Comparison of ENCODE assay signal across 21 cellular contexts in genomic region chr17:8948462-8948861, GRCh38. TPM values are rescaled to one million over a fixed set of nuclear protein-coding genes. Genes with fewer than 3 reads are reported as not detected.
DNase-seq lines count a peak whose midpoint lies in the region; ATAC-seq and TF ChIP-seq lines count a peak whose summit lies in the region.
"Had no signal": no experiment of that assay in that cellular context is flagged by ENCODE, and none has a peak within 500 bp of the region (broad histone marks: within the 10 kb centered on the region; RNA-seq: fewer than 3 reads in every experiment).

No MANE protein-coding gene starts in this region.

- peaks cover 16% of the 10 kb centered on the region for H3K9me3 Mint-ChIP-seq in activated CD4-positive, alpha-beta T cell treated with anti-CD3 and anti-CD28 coated beads, Interleukin-2, amount 10 ng/mL, durations not matched to agents 24 days and 14 days
- H3K9me3 Mint-ChIP-seq in CD8-positive, alpha-beta T cell: peaks cover 2% of the 10 kb centered on the region
- H3K9me3 Mint-ChIP-seq in activated T-helper 17 cell treated with anti-CD3 and anti-CD28 coated beads, Interleukin-2, amount 50 U/mL, for 72 hours: no peaks in the 10 kb centered on the region
- peaks cover 0 to 26% (median 3%) of the 10 kb centered on the region in 11 donors for H3K9me3 Mint-ChIP-seq in naive thymus-derived CD4-positive, alpha-beta T cell

- H3K9me3 ChIP-seq in CD8-positive, alpha-beta T cell (ENCODE audit: low read length): no peaks in the 10 kb centered on the region
- no peaks in the 10 kb centered on the region for H3K9me3 ChIP-seq in naive thymus-derived CD4-positive, alpha-beta T cell (ENCODE audit: control insufficient read depth in 2 of 3, low read length in 3 of 3)
- H3K9me3 ChIP-seq in vagina: no peaks in the 10 kb centered on the region
- H3K9me3 ChIP-seq: right lobe of liver had no signal

- CTCF ChIA-PET in CD8-positive, alpha-beta T cell (lab: Charles Lee): interaction anchor here (1.3 to 2.2 kb wide), 5 partner anchors 8 to 53 kb away, joined by 4 to 8 read pairs (median 5); no protein-coding TSS in a partner anchor
- CTCF ChIA-PET in naive thymus-derived CD4-positive, alpha-beta T cell (lab: Charles Lee): no interaction called here

- no peaks in the 10 kb centered on the region for H3K27me3 ChIP-seq in CD8-positive, alpha-beta T cell (ENCODE audit: insufficient read depth, low read length)
- H3K27me3 ChIP-seq in naive thymus-derived CD4-positive, alpha-beta T cell (ENCODE audit: control insufficient read depth in 2 of 2, insufficient read depth in 2 of 2, low read length in 2 of 2): no peaks in the 10 kb centered on the region
- no peaks in the 10 kb centered on the region for H3K27me3 ChIP-seq in vagina
- H3K27me3 ChIP-seq: cardiac muscle cell, MG63, right lobe of liver had no signal

- H3K27ac Mint-ChIP-seq in activated CD4-positive, alpha-beta T cell treated with anti-CD3 and anti-CD28 coated beads, Interleukin-2, amount 10 ng/mL, durations not matched to agents 24 days and 14 days: peak overlapping the region; percentile 74
- H3K27ac Mint-ChIP-seq in CD8-positive, alpha-beta T cell: peak overlapping the region; percentile 88
- peak overlapping the region; percentile 39 for H3K27ac Mint-ChIP-seq in activated T-helper 17 cell treated with anti-CD3 and anti-CD28 coated beads, Interleukin-2, amount 50 U/mL, for 72 hours
- H3K27ac Mint-ChIP-seq in naive thymus-derived CD4-positive, alpha-beta T cell: peak overlapping the region; percentile 42 to 91 (median 81)
- H3K27ac Mint-ChIP-seq: nephron progenitor cell had no signal

- no peak for TF ChIP-seq POLR2A in vagina (IDR thresholded peaks at IDR 0.05)

- no peak overlapping the region for H3K27ac ChIP-seq in CD8-positive, alpha-beta T cell (ENCODE audit: low read depth, low read length)
- peak overlapping the region; percentile 44 for H3K27ac ChIP-seq in naive thymus-derived CD4-positive, alpha-beta T cell (ENCODE audit: low read depth, low read length)
- H3K27ac ChIP-seq in vagina: no peak overlapping the region
- H3K27ac ChIP-seq: cardiac muscle cell, right lobe of liver had no signal

- intact Hi-C loops in activated CD4-positive, alpha-beta T cell treated with anti-CD3 and anti-CD28 coated beads, Interleukin-2, amount 10 ng/mL, durations not matched to agents 24 days and 14 days (cut with micrococcal nuclease): no loop called here
- intact Hi-C loops in CD8-positive, alpha-beta T cell (cut with DNase I, micrococcal nuclease): no loop called here
- intact Hi-C loops in naive thymus-derived CD4-positive, alpha-beta T cell (cut with micrococcal nuclease): loop anchor here in 1 of 2 donors (2.0 kb wide), 1 partner anchor 16 kb away; the partner anchor contains the start of gene PIK3R5
- intact Hi-C loops in vagina (cut with DNase I): no loop called here

- DNase-seq in activated CD4-positive, alpha-beta T cell treated with anti-CD3 and anti-CD28 coated beads, Interleukin-2, amount 10 ng/mL, durations not matched to agents 24 days and 14 days: peak; percentile 58
- no peak for DNase-seq in activated CD4-positive, alpha-beta T cell treated with anti-CD3 and anti-CD28 coated beads for 48 hours
- no peak for DNase-seq in CD8-positive, alpha-beta T cell
- DNase-seq in naive thymus-derived CD4-positive, alpha-beta T cell: no peak
- DNase-seq in UCSD-AML1 (lab: John Stamatoyannopoulos, UW; ENCODE audit: unreplicated experiment) (no peak), NCI-H1092 (lab: John Stamatoyannopoulos, UW) (no peak), vagina (ENCODE audit: extremely low spot score in 2 of 2) (no peak)
- DNase-seq: C1 segment of cervical spinal cord, head of caudate nucleus, left colon, mesendoderm, MG63, NCI-H1436 treated with DMSO at 0.1 percent for 48 hours, NCI-H510A, nephron progenitor cell, right lobe of liver, SIG-M5 had no signal

- peaks cover 68% of the 10 kb centered on the region for H3K4me1 Mint-ChIP-seq in activated CD4-positive, alpha-beta T cell treated with anti-CD3 and anti-CD28 coated beads, Interleukin-2, amount 10 ng/mL, durations not matched to agents 24 days and 14 days
- peaks cover 92% of the 10 kb centered on the region for H3K4me1 Mint-ChIP-seq in CD8-positive, alpha-beta T cell (ENCODE audit: low read depth)
- peaks cover 59% of the 10 kb centered on the region for H3K4me1 Mint-ChIP-seq in activated T-helper 17 cell treated with anti-CD3 and anti-CD28 coated beads, Interleukin-2, amount 50 U/mL, for 72 hours
- peaks cover 52 to 97% (median 95%) of the 10 kb centered on the region in 7 donors for H3K4me1 Mint-ChIP-seq in naive thymus-derived CD4-positive, alpha-beta T cell
- H3K4me1 Mint-ChIP-seq: nephron progenitor cell had no signal

- no peak overlapping the region for H3K4me3 ChIP-seq in CD8-positive, alpha-beta T cell (ENCODE audit: low read depth, low read length)
- H3K4me3 ChIP-seq in naive thymus-derived CD4-positive, alpha-beta T cell (ENCODE audit: low read length): no peak overlapping the region
- no peak overlapping the region for H3K4me3 ChIP-seq in vagina
- H3K4me3 ChIP-seq: cardiac muscle cell, MG63, right lobe of liver had no signal

- peaks cover 63% of the 10 kb centered on the region for H3K36me3 Mint-ChIP-seq in activated CD4-positive, alpha-beta T cell treated with anti-CD3 and anti-CD28 coated beads, Interleukin-2, amount 10 ng/mL, durations not matched to agents 24 days and 14 days (ENCODE audit: low read depth)
- H3K36me3 Mint-ChIP-seq in CD8-positive, alpha-beta T cell: peaks cover 76% of the 10 kb centered on the region
- H3K36me3 Mint-ChIP-seq in activated T-helper 17 cell treated with anti-CD3 and anti-CD28 coated beads, Interleukin-2, amount 50 U/mL, for 72 hours (ENCODE audit: low read depth): peaks cover 61% of the 10 kb centered on the region
- peaks cover 19 to 78% (median 56%) of the 10 kb centered on the region in 5 donors for H3K36me3 Mint-ChIP-seq in naive thymus-derived CD4-positive, alpha-beta T cell

- no peak for ATAC-seq in CD8-positive, alpha-beta T cell
- no peak for ATAC-seq in activated T-helper 17 cell treated with anti-CD3 and anti-CD28 coated beads, Interleukin-2, amount 50 U/mL, for 72 hours (replicated peaks)
- no peak for ATAC-seq in naive thymus-derived CD4-positive, alpha-beta T cell
- ATAC-seq: left colon, Panc1, right lobe of liver had no signal

- H3K27me3 Mint-ChIP-seq in activated CD4-positive, alpha-beta T cell treated with anti-CD3 and anti-CD28 coated beads, Interleukin-2, amount 10 ng/mL, durations not matched to agents 24 days and 14 days: no peaks in the 10 kb centered on the region
- no peaks in the 10 kb centered on the region for H3K27me3 Mint-ChIP-seq in CD8-positive, alpha-beta T cell (ENCODE audit: low read depth)
- H3K27me3 Mint-ChIP-seq in activated T-helper 17 cell treated with anti-CD3 and anti-CD28 coated beads, Interleukin-2, amount 50 U/mL, for 72 hours: no peaks in the 10 kb centered on the region
- no peaks in the 10 kb centered on the region for H3K27me3 Mint-ChIP-seq in naive thymus-derived CD4-positive, alpha-beta T cell

- H3K4me1 ChIP-seq in CD8-positive, alpha-beta T cell (ENCODE audit: insufficient read depth, low read length): peaks cover 84% of the 10 kb centered on the region
- peaks cover 45 to 80% of the 10 kb centered on the region in 2 donors for H3K4me1 ChIP-seq in naive thymus-derived CD4-positive, alpha-beta T cell (ENCODE audit: control insufficient read depth in 2 of 2, insufficient read depth in 2 of 2, low read length in 2 of 2)
- H3K4me1 ChIP-seq in vagina: no peaks in the 10 kb centered on the region
- H3K4me1 ChIP-seq: right lobe of liver had no signal

- POLR2A ChIA-PET in CD8-positive, alpha-beta T cell (lab: Charles Lee): interaction anchor here (0.6 to 1.9 kb wide), 4 partner anchors 16 to 49 kb away, joined by 3 to 8 read pairs (median 4); no protein-coding TSS in a partner anchor
- POLR2A ChIA-PET in naive thymus-derived CD4-positive, alpha-beta T cell (lab: Charles Lee): interaction anchor here (1.0 to 11.9 kb wide), 6 partner anchors 8 to 775 kb away, joined by 3 to 126 read pairs (median 3); partner anchors contain the start of gene PIK3R5

- peak overlapping the region; percentile 59 for H3K4me3 Mint-ChIP-seq in activated CD4-positive, alpha-beta T cell treated with anti-CD3 and anti-CD28 coated beads, Interleukin-2, amount 10 ng/mL, durations not matched to agents 24 days and 14 days
- peak overlapping the region; percentile 61 for H3K4me3 Mint-ChIP-seq in CD8-positive, alpha-beta T cell
- peak overlapping the region; percentile 52 for H3K4me3 Mint-ChIP-seq in activated T-helper 17 cell treated with anti-CD3 and anti-CD28 coated beads, Interleukin-2, amount 50 U/mL, for 72 hours
- peak overlapping the region; percentile 13 to 77 (median 55) for H3K4me3 Mint-ChIP-seq in naive thymus-derived CD4-positive, alpha-beta T cell
- H3K4me3 Mint-ChIP-seq: nephron progenitor cell had no signal

- peaks cover 6% of the 10 kb centered on the region for H3K36me3 ChIP-seq in CD8-positive, alpha-beta T cell (ENCODE audit: insufficient read depth, low read length)
- peaks cover 9 to 17% (median 13%) of the 10 kb centered on the region in 3 experiments for H3K36me3 ChIP-seq in naive thymus-derived CD4-positive, alpha-beta T cell (ENCODE audit: control insufficient read depth in 2 of 3, insufficient read depth in 3 of 3, low read length in 3 of 3)
- H3K36me3 ChIP-seq in vagina: no peaks in the 10 kb centered on the region
- H3K36me3 ChIP-seq: cardiac muscle cell, MG63, right lobe of liver had no signal

- TF ChIP-seq CTCF in CD8-positive, alpha-beta T cell (IDR thresholded peaks at IDR 0.05): no peak
- no peak for TF ChIP-seq CTCF in vagina (IDR thresholded peaks at IDR 0.05)

RNA-seq across cellular contexts. Expression of gene PIK3R5, which starts 17.0 kb away (rescaled TPM):
- 32.6 and 36.8 TPM in 2 replicates for total RNA-seq in activated CD4-positive, alpha-beta T cell treated with anti-CD3 and anti-CD28 coated beads, Interleukin-2, amount 10 ng/mL, durations not matched to agents 24 days and 14 days
- 100 to 1,000 TPM; 154 to 155 TPM for total RNA-seq in CD8-positive, alpha-beta T cell
- 10 to 100 TPM; 47.2 to 78.6 TPM for total RNA-seq in activated T-helper 17 cell treated with anti-CD3 and anti-CD28 coated beads, Interleukin-2, amount 50 U/mL, for 72 hours
- total RNA-seq in naive thymus-derived CD4-positive, alpha-beta T cell: 100 to 1,000 TPM in 2 of 5 experiments, 10 to 100 TPM in 3; 73.5 to 231 (median 77.6) TPM
- 10 to 100 TPM; 18.0 to 47.6 TPM for polyA plus RNA-seq in naive thymus-derived CD4-positive, alpha-beta T cell
- total RNA-seq in vagina: 10.6 TPM
- total RNA-seq: dermis microvascular lymphatic vessel endothelial cell had no signal
